1 cellular context compared by ENCODE assay signal in the genomic region with DNA sequence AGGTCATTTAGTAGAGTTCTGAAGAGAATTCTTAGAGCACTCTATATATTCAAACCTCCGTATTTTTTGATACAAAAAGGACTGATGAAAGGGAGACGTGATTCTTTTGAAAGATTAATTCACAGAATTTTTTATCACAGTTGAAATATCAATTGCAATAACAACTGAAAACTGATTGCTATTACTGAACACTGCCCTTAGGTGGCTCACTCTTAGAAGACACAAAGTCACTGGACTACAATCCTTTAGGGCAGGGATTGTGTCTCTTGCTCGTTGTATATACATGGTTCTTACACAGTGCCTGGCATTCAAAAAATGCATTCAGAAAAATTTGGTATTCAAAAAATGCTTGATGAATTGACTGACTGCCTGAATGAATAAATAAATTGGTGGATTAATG.
TF ChIP-seq lines count a peak whose summit lies in the region.

No MANE protein-coding gene starts in this region.

TF ChIP-seq in H1, 55 proteins besides CTCF, POLR2A, EP300 and RAD21:
- TF ChIP-seq CEBPB (IDR thresholded peaks at IDR 0.05; ENCODE audit: low read depth, low read length) = no peak
- TF ChIP-seq, protein P1, sequence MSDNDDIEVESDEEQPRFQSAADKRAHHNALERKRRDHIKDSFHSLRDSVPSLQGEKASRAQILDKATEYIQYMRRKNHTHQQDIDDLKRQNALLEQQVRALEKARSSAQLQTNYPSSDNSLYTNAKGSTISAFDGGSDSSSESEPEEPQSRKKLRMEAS (IDR thresholded peaks at IDR 0.05) = no peak
- TF ChIP-seq, protein P2, sequence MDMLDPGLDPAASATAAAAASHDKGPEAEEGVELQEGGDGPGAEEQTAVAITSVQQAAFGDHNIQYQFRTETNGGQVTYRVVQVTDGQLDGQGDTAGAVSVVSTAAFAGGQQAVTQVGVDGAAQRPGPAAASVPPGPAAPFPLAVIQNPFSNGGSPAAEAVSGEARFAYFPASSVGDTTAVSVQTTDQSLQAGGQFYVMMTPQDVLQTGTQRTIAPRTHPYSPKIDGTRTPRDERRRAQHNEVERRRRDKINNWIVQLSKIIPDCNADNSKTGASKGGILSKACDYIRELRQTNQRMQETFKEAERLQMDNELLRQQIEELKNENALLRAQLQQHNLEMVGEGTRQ (IDR thresholded peaks at IDR 0.05; ENCODE audit: low read length) = no peak
- TF ChIP-seq YY1 (IDR thresholded peaks at IDR 0.05; ENCODE audit: low read depth, low read length) = no peak
- TF ChIP-seq RNF2 (IDR thresholded peaks at IDR 0.05; ENCODE audit: borderline replicate concordance, low read depth, low read length, missing control alignments, poor library complexity, severe bottlenecking) = no peak
- no peak for TF ChIP-seq SIX5 (IDR thresholded peaks at IDR 0.05; ENCODE audit: low read depth, low read length)
- no peak for TF ChIP-seq SRF (IDR thresholded peaks at IDR 0.05; ENCODE audit: low read depth, low read length)
